19 cellular contexts compared by ENCODE assay signal in the genomic region with DNA sequence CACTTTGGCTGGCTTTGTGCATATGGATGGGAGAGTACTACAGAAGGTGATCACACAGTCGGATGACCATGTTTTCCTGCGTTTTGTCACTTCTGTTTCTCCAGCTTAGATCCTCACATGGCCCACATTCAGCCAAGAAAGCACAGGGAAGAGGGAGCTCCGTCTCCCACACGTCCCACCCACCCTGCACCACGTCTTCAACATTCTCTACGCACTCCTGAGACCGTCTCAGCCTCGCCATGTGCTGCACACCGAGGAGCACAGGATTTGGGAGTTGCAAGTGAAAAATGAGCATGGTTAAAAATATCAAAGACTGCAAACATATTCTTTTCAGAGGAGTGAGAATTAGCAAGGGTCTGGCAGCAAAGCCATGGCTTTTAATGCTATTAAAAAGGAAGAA.
A peak's percentile ranks its signal among the peaks of the same experiment; 100 is the strongest.
DNase-seq lines count a peak whose midpoint lies in the region; ATAC-seq and TF ChIP-seq lines count a peak whose summit lies in the region.
"Had no signal": no experiment of that assay in that cellular context is flagged by ENCODE, and none has a peak within 500 bp of the region (broad histone marks: within the 10 kb centered on the region; RNA-seq: fewer than 3 reads in every experiment).

No MANE protein-coding gene starts in this region.

- H4K20me1 ChIP-seq in H9 (ENCODE audit: control insufficient read depth, insufficient read depth, insufficient read length): no peaks in the 10 kb centered on the region
- H4K20me1 ChIP-seq: BLaER1 treated with 17β-estradiol and CSF1 and Interleukin-3, amounts not matched to agents 10 nM and 100 nM had no signal

- no peak overlapping the region for H2BK12ac ChIP-seq in H9 (ENCODE audit: insufficient read length, low read depth, low read length)

- H3K79me2 ChIP-seq in H9 (ENCODE audit: insufficient read depth, low read length): no peaks in the 10 kb centered on the region

- H3K36me3 ChIP-seq in suprapubic skin (no peaks in the 10 kb centered on the region), left ventricle myocardium inferior (no peaks in the 10 kb centered on the region)
- H3K36me3 ChIP-seq: BE2C had no signal

- H2BK120ac ChIP-seq in H9 (ENCODE audit: low read depth, low read length, poor library complexity, severe bottlenecking): no peak overlapping the region

- H3K4me1 ChIP-seq in H9 (ENCODE audit: insufficient read depth, low read length) (no peaks in the 10 kb centered on the region), suprapubic skin (no peaks in the 10 kb centered on the region), left ventricle myocardium inferior (no peaks in the 10 kb centered on the region)
- H3K4me1 ChIP-seq: BE2C; BLaER1 treated with 17β-estradiol and CSF1 and Interleukin-3, amounts not matched to agents 10 nM and 100 nM had no signal

- no peak overlapping the region for H4K91ac ChIP-seq in H9 (ENCODE audit: insufficient read length, low read depth, low read length)

- no peak overlapping the region for H2AFZ ChIP-seq in H9 (ENCODE audit: low read length)

- H3K14ac ChIP-seq in H9 (ENCODE audit: insufficient read depth, low read length): no peak overlapping the region

- WGBS in H9 (ENCODE audit: extremely low coverage, insufficient read length, low lambda C conversion rate): no CpG with 5 or more reads among the region's 9 CpGs
- 84% methylated on average over 9 of the region's 9 CpGs for WGBS in suprapubic skin

- H3K27me3 ChIP-seq in H9 (ENCODE audit: insufficient read depth, low read length): no peaks in the 10 kb centered on the region; the same call in 1 of the 2 replicates
- no peaks in the 10 kb centered on the region for H3K27me3 ChIP-seq in dorsolateral prefrontal cortex
- H3K27me3 ChIP-seq in CD4-positive, alpha-beta T cell (ENCODE audit: control insufficient read depth, insufficient read depth, low read length): no peaks in the 10 kb centered on the region
- H3K27me3 ChIP-seq in suprapubic skin: no peaks in the 10 kb centered on the region
- peaks cover 14% of the 10 kb centered on the region for H3K27me3 ChIP-seq in left ventricle myocardium inferior (ENCODE audit: low read depth)
- H3K27me3 ChIP-seq: BLaER1 treated with 17β-estradiol and CSF1 and Interleukin-3, amounts not matched to agents 10 nM and 100 nM had no signal

- H3K27me3 Mint-ChIP-seq in H9 (ENCODE audit: low read depth): peaks cover 4% of the 10 kb centered on the region; the same call in 1 of the 2 replicates
- H3K27me3 Mint-ChIP-seq in CD4-positive, alpha-beta T cell: peaks cover 6% of the 10 kb centered on the region

- intact Hi-C loops in dorsolateral prefrontal cortex (cut with DNase I) (no loop called here), left ventricle myocardium inferior (cut with micrococcal nuclease) (no loop called here)
- intact Hi-C loops in CD4-positive, alpha-beta T cell (cut with DNase I, micrococcal nuclease): no loop called here

- H3K27ac ChIP-seq in H9 (ENCODE audit: insufficient read length, low read depth, low read length): no peak overlapping the region
- H3K27ac ChIP-seq in dorsolateral prefrontal cortex: peak overlapping the region in 36 of 59 donors; percentile 3 to 67 (median 42)
- H3K27ac ChIP-seq in CD4-positive, alpha-beta T cell (ENCODE audit: low read depth, low read length): no peak overlapping the region
- H3K27ac ChIP-seq in suprapubic skin: no peak overlapping the region
- no peak overlapping the region for H3K27ac ChIP-seq in left ventricle myocardium inferior (replicated peaks)
- H3K27ac ChIP-seq: 22Rv1; BLaER1 treated with 17β-estradiol and CSF1 and Interleukin-3, amounts not matched to agents 10 nM and 100 nM had no signal

- no peak overlapping the region for H3K4ac ChIP-seq in H9 (ENCODE audit: low read depth, low read length)

- TF ChIP-seq EP300 in suprapubic skin (IDR thresholded peaks at IDR 0.05): no peak

- no peak overlapping the region for H3K4me2 ChIP-seq in H9 (ENCODE audit: insufficient read depth, insufficient read length, low read length)
- H3K4me2 ChIP-seq: BLaER1 treated with 17β-estradiol and CSF1 and Interleukin-3, amounts not matched to agents 10 nM and 100 nM had no signal

- no peak overlapping the region for H3K4me3 ChIP-seq in dorsolateral prefrontal cortex
- no peak overlapping the region for H3K4me3 ChIP-seq in suprapubic skin
- H3K4me3 ChIP-seq in left ventricle myocardium inferior: no peak overlapping the region
- H3K4me3 ChIP-seq: BLaER1 treated with 17β-estradiol and CSF1 and Interleukin-3, amounts not matched to agents 10 nM and 100 nM had no signal

- no peaks in the 10 kb centered on the region for H3K79me1 ChIP-seq in H9 (ENCODE audit: insufficient read depth, low read depth, low read length, poor library complexity, severe bottlenecking)

- no peak overlapping the region for H3K56ac ChIP-seq in H9 (ENCODE audit: insufficient read length, low read depth, low read length)

- H2BK20ac ChIP-seq in H9 (ENCODE audit: low read depth, low read length, poor library complexity, severe bottlenecking): no peak overlapping the region

- no peak for TF ChIP-seq POLR2A in suprapubic skin (IDR thresholded peaks at IDR 0.05)

- no peak overlapping the region for H2BK15ac ChIP-seq in H9 (ENCODE audit: low read depth, low read length)

- no peak overlapping the region for H2BK5ac ChIP-seq in H9 (ENCODE audit: insufficient read length, low read length)

- H3K4me1 Mint-ChIP-seq in H9: peaks cover 2 to 4% of the 10 kb centered on the region in 2 experiments; a peak in 2 of 4 replicates
- no peaks in the 10 kb centered on the region for H3K4me1 Mint-ChIP-seq in CD4-positive, alpha-beta T cell (ENCODE audit: low read depth)
- H3K4me1 Mint-ChIP-seq: CD14-positive monocyte; CD4-positive, alpha-beta memory T cell had no signal

- peaks cover 0 to 6% of the 10 kb centered on the region in 2 experiments; a peak in 4 of 5 replicates for H3K9me3 Mint-ChIP-seq in H9
- H3K9me3 Mint-ChIP-seq in CD4-positive, alpha-beta T cell: no peaks in the 10 kb centered on the region

- no peak overlapping the region for H3K27ac Mint-ChIP-seq in H9
- no peak overlapping the region for H3K27ac Mint-ChIP-seq in CD4-positive, alpha-beta T cell
- H3K27ac Mint-ChIP-seq: CD14-positive monocyte; CD4-positive, alpha-beta memory T cell had no signal

- H3K23me2 ChIP-seq in H9 (ENCODE audit: insufficient read length, low read depth, low read length, poor library complexity, severe bottlenecking): no peaks in the 10 kb centered on the region

- TF ChIP-seq CTCF in H9 (conservative IDR thresholded peaks at IDR 0.05): no peak
- no peak for TF ChIP-seq CTCF in dorsolateral prefrontal cortex (IDR thresholded peaks at IDR 0.05 in 54 of 56, conservative IDR thresholded peaks at IDR 0.05 in 2 of 56; ENCODE audit: low read depth in 1 of 56, partially characterized antibody in 56 of 56)
- TF ChIP-seq CTCF in CD4-positive, alpha-beta T cell (IDR thresholded peaks at IDR 0.05): no peak
- no peak for TF ChIP-seq CTCF in suprapubic skin (IDR thresholded peaks at IDR 0.05)
- TF ChIP-seq CTCF in left ventricle myocardium inferior (IDR thresholded peaks at IDR 0.05; ENCODE audit: borderline replicate concordance): no peak

- H2AK5ac ChIP-seq in H9 (ENCODE audit: insufficient read length, low read length): peak overlapping the region; percentile 65

- no peak for ATAC-seq in CD4-positive, alpha-beta T cell (ENCODE audit: poor library complexity)
- ATAC-seq: HCT116 had no signal

- H3K9me3 ChIP-seq in H9 (ENCODE audit: control insufficient read depth, low read depth, low read length) (no peaks in the 10 kb centered on the region), suprapubic skin (no peaks in the 10 kb centered on the region), left ventricle myocardium inferior (replicated peaks) (no peaks in the 10 kb centered on the region)
- no peaks in the 10 kb centered on the region for H3K9me3 ChIP-seq in CD4-positive, alpha-beta T cell (ENCODE audit: control insufficient read depth, low read length)
- H3K9me3 ChIP-seq: BE2C; BLaER1 treated with 17β-estradiol and CSF1 and Interleukin-3, amounts not matched to agents 10 nM and 100 nM had no signal

- no peak overlapping the region for H3K4me3 Mint-ChIP-seq in H9
- H3K4me3 Mint-ChIP-seq in CD4-positive, alpha-beta T cell: no peak overlapping the region
- H3K4me3 Mint-ChIP-seq: CD14-positive monocyte; CD4-positive, alpha-beta memory T cell had no signal

- no peak for DNase-seq in H9
- DNase-seq in dorsolateral prefrontal cortex: peak in 5 of 10 donors; percentile 32 to 65 (median 54)
- peak; percentile 19 for DNase-seq in occipital lobe (lab: John Stamatoyannopoulos, UW)
- DNase-seq in CD4-positive, alpha-beta T cell: no peak
- DNase-seq in suprapubic skin (ENCODE audit: low spot score in 2 of 2): no peak
- no peak for DNase-seq in left ventricle myocardium inferior
- DNase-seq: AML-193; BE2C; Calu3; CD4-positive, alpha-beta memory T cell; COR-L47; DMS53; DMS79 treated with DMSO at 0.1 percent for 48 hours; GF-D8; H7 had no signal

- peak overlapping the region; percentile 88 for H4K8ac ChIP-seq in H9 (replicated peaks; ENCODE audit: insufficient read length, low read depth, low read length)

- H3T11ph ChIP-seq in H9 (ENCODE audit: low read length): no peak overlapping the region

- POLR2A ChIA-PET in CD4-positive, alpha-beta T cell (lab: Charles Lee): no interaction called here

- CTCF ChIA-PET in CD4-positive, alpha-beta T cell (lab: Charles Lee): no interaction called here

- H4K5ac ChIP-seq in H9 (ENCODE audit: insufficient read length, low read depth, low read length): peak overlapping the region; percentile 72

- H3K18ac ChIP-seq in H9 (ENCODE audit: insufficient read length, low read depth, low read length): no peak overlapping the region

- H3K36me3 Mint-ChIP-seq in H9 (ENCODE audit: insufficient read depth in 1 of 3, low read depth in 3 of 3): peaks cover 3 to 7% (median 4%) of the 10 kb centered on the region in 3 experiments; a peak in 6 of 7 replicates
- no peaks in the 10 kb centered on the region for H3K36me3 Mint-ChIP-seq in CD4-positive, alpha-beta T cell (ENCODE audit: low read depth)
- H3K36me3 Mint-ChIP-seq: CD14-positive monocyte; CD4-positive, alpha-beta memory T cell had no signal

- H3K23ac ChIP-seq in H9 (ENCODE audit: insufficient read length, low read depth, low read length): no peak overlapping the region

- no peak overlapping the region for H3K9ac ChIP-seq in H9 (ENCODE audit: extremely low read depth, insufficient read length, low read length)
- H3K9ac ChIP-seq: BLaER1 treated with 17β-estradiol and CSF1 and Interleukin-3, amounts not matched to agents 10 nM and 100 nM had no signal

Comparison
In these comparisons a context has a peak if more than half of its experiments do, and no peak if none do; other contexts are left out.
1. H3K27ac ChIP-seq: peak in dorsolateral prefrontal cortex (36 of 59); none in H9 (single experiment), CD4-positive, alpha-beta T cell (single experiment), suprapubic skin (single experiment) and left ventricle myocardium inferior (single experiment).